ENCODE assay signal across 8 cellular contexts in genomic region chr19:49338691-49339363, GRCh38. TPM values are rescaled to one million over a fixed set of nuclear protein-coding genes. Genes with fewer than 3 reads are reported as not detected.
A peak's percentile ranks its signal among the peaks of the same experiment; 100 is the strongest.
DNase-seq lines count a peak whose midpoint lies in the region; ATAC-seq, FAIRE-seq and TF ChIP-seq lines count a peak whose summit lies in the region.

No MANE protein-coding gene starts in this region.

- intact Hi-C loops in left ventricle myocardium superior (cut with micrococcal nuclease), result no loop called here

- peak overlapping the region; percentile 82 for H3K27ac ChIP-seq in rectal smooth muscle tissue (ENCODE audit: low read depth, low read length)

- no peaks in the 10 kb centered on the region for H3K36me3 Mint-ChIP-seq in activated naive CD8-positive, alpha-beta T cell

- no peaks in the 10 kb centered on the region for H3K9me3 Mint-ChIP-seq in activated naive CD8-positive, alpha-beta T cell (ENCODE audit: low read depth)

- ATAC-seq in left ventricle myocardium superior, result peak; percentile 71

- H3K9ac ChIP-seq in rectal smooth muscle tissue (ENCODE audit: low read length), result no peak overlapping the region

- H3K36me3 ChIP-seq in rectal smooth muscle tissue (ENCODE audit: control insufficient read depth, insufficient read depth, low read length), result peaks cover 7% of the 10 kb centered on the region

- no peaks in the 10 kb centered on the region for H3K27me3 Mint-ChIP-seq in activated naive CD8-positive, alpha-beta T cell

- TF ChIP-seq CTCF in D721Med (IDR thresholded peaks at IDR 0.05; ENCODE audit: insufficient read depth, missing control alignments), result no peak

- H3K4me3 Mint-ChIP-seq in activated naive CD8-positive, alpha-beta T cell, result peak overlapping the region; percentile 42

- H3K27me3 ChIP-seq in rectal smooth muscle tissue (ENCODE audit: control insufficient read depth, insufficient read depth, low read length), result no peaks in the 10 kb centered on the region

- TF ChIP-seq POLR2A in H54 (IDR thresholded peaks at IDR 0.05; ENCODE audit: low read depth, low read length), result no peak

- peak; percentile 60 for DNase-seq in activated CD8-positive, alpha-beta memory T cell treated with anti-CD3 and anti-CD28 coated beads for 24 hours
- DNase-seq in activated CD8-positive, alpha-beta memory T cell treated with anti-CD3 and anti-CD28 coated beads, Interleukin-2, amount 50 U/mL, for 4 hours, result no peak
- DNase-seq in left ventricle myocardium superior (peak; percentile 85), D721Med (ENCODE audit: insufficient read length, low spot score) (no peak), H54 (ENCODE audit: insufficient read length, low spot score) (no peak)
- no peak for DNase-seq in NK-92 treated with Interleukin-12 subunit alpha and Interleukin-12 subunit beta, amount 100 ng/mL, for 24 hours (lab: John Stamatoyannopoulos, UW)

- H3K4me3 ChIP-seq in rectal smooth muscle tissue (ENCODE audit: low read length), result peak overlapping the region; percentile 71

- H3K27ac Mint-ChIP-seq in activated naive CD8-positive, alpha-beta T cell, result no peak overlapping the region

- peaks cover 4% of the 10 kb centered on the region for H3K4me1 ChIP-seq in rectal smooth muscle tissue (ENCODE audit: control insufficient read depth, insufficient read depth, low read length)

- FAIRE-seq in D721Med (lab: Jason Lieb, UNC), result no peak
- FAIRE-seq in H54 (lab: Jason Lieb, UNC), result no peak

- peaks cover 47% of the 10 kb centered on the region for H3K4me1 Mint-ChIP-seq in activated naive CD8-positive, alpha-beta T cell (ENCODE audit: low read depth)

RNA-seq across cellular contexts. Expression of gene CD37, which starts 3.6 kb away (rescaled TPM):
- 6.5 TPM for total RNA-seq in left ventricle myocardium superior

RNA-seq across cellular contexts. Expression of gene SLC6A16, which starts 13.8 kb away (rescaled TPM):
- 1.1 TPM for total RNA-seq in left ventricle myocardium superior

RNA-seq across cellular contexts. Expression of gene TEAD2, which starts 23.4 kb away (rescaled TPM):
- 62.7 TPM for total RNA-seq in left ventricle myocardium superior

RNA-seq across cellular contexts. Expression of gene DKKL1, which starts 24.9 kb away (rescaled TPM):
- not detected for total RNA-seq in left ventricle myocardium superior

RNA-seq across cellular contexts. Expression of gene KASH5, which starts 49.2 kb away (rescaled TPM):
- total RNA-seq in left ventricle myocardium superior, result not detected

Comparison
In these comparisons a context has a peak if more than half of its experiments do, and no peak if none do; other contexts are left out.
1. DNase-seq: peak in activated CD8-positive, alpha-beta memory T cell treated with anti-CD3 and anti-CD28 coated beads for 24 hours (single experiment) and left ventricle myocardium superior (single experiment); none in activated CD8-positive, alpha-beta memory T cell treated with anti-CD3 and anti-CD28 coated beads, Interleukin-2, amount 50 U/mL, for 4 hours (single experiment), D721Med (single experiment), NK-92 treated with Interleukin-12 subunit alpha and Interleukin-12 subunit beta, amount 100 ng/mL, for 24 hours (single experiment) and H54 (single experiment).